11 cellular contexts compared by ENCODE assay signal in genomic region chrX:72526534-72527508, GRCh38. TPM values are rescaled to one million over a fixed set of nuclear protein-coding genes. Genes with fewer than 3 reads are reported as not detected.
DNase-seq lines count a peak whose midpoint lies in the region; ATAC-seq, FAIRE-seq and TF ChIP-seq lines count a peak whose summit lies in the region.
"Had no signal": no experiment of that assay in that cellular context is flagged by ENCODE, and none has a peak within 500 bp of the region (broad histone marks: within the 10 kb centered on the region; RNA-seq: fewer than 3 reads in every experiment).

No MANE protein-coding gene starts in this region.

- no peaks in the 10 kb centered on the region for H3K9me2 ChIP-seq in PC-3 (replicated peaks; ENCODE audit: low read length)

- FAIRE-seq in H54 (lab: Jason Lieb, UNC), result no peak

- no peaks in the 10 kb centered on the region for H4K20me1 ChIP-seq in PC-3 (ENCODE audit: low read length)

- ATAC-seq in HG02642 (IDR thresholded peaks at IDR 0.05; ENCODE audit: poor library complexity, unreplicated experiment) (peak; percentile 54), PC-3 (no peak)
- ATAC-seq: stimulated activated memory B cell treated with anti-CD40 and anti-IgM and Interleukin-4, amounts not matched to agents 10 μg/mL and 1 μg/mL and 100 μg/mL, for 72 hours had no signal

- no peak for TF ChIP-seq POLR2A in H54 (IDR thresholded peaks at IDR 0.05; ENCODE audit: low read depth, low read length)

- in situ Hi-C loops in ACHN (cut with HindIII; ENCODE audit: low pct_ligation_motif_present, low pct_unique_long_range_greater_than_20kb, low sequenced_read_pairs), result no loop called here

- CTCF ChIA-PET in PC-3 (lab: Charles Lee), result no interaction called here

- H3K4me1 ChIP-seq in PC-3 (ENCODE audit: insufficient read depth, low read length), result no peaks in the 10 kb centered on the region
- H3K4me1 ChIP-seq: BE2C had no signal

- H3K79me2 ChIP-seq in PC-3 (ENCODE audit: low read length), result no peaks in the 10 kb centered on the region

- H3K27me3 ChIP-seq in PC-3 (ENCODE audit: low read length), result no peaks in the 10 kb centered on the region
- H3K27me3 ChIP-seq: BE2C had no signal

- DNase-seq in Daoy (ENCODE audit: low read depth) (peak; percentile 14), SIG-M5 treated with dmso at 0.1 percent for 504 hours (lab: John Stamatoyannopoulos, UW; ENCODE audit: unreplicated experiment) (peak; percentile 79), fibroblast of pulmonary artery (ENCODE audit: low read depth) (peak; percentile 51), PC-3 (no peak), DMS114 treated with DMSO at 0.1 percent for 48 hours (lab: John Stamatoyannopoulos, UW; ENCODE audit: unreplicated experiment) (no peak), H54 (ENCODE audit: insufficient read length, low spot score) (no peak), ACHN (no peak)
- DNase-seq: BE2C, NCI-H82 had no signal

- POLR2A ChIA-PET in PC-3 (lab: Charles Lee; ENCODE audit: unreplicated experiment), result no interaction called here

- no peak overlapping the region for H3K4me3 ChIP-seq in fibroblast of pulmonary artery (replicated peaks; ENCODE audit: low read depth, low read length)
- no peak overlapping the region for H3K4me3 ChIP-seq in PC-3 (ENCODE audit: low read length)

- no peak overlapping the region for H2AFZ ChIP-seq in PC-3 (ENCODE audit: low read length)

- H3K9me3 ChIP-seq in PC-3 (ENCODE audit: low read length), result no peaks in the 10 kb centered on the region
- H3K9me3 ChIP-seq: BE2C had no signal

- H3K9ac ChIP-seq in PC-3 (ENCODE audit: low read length), result no peak overlapping the region

- H3K36me3 ChIP-seq in PC-3 (ENCODE audit: low read depth, low read length), result no peaks in the 10 kb centered on the region
- H3K36me3 ChIP-seq: BE2C had no signal

- no peak overlapping the region for H3K27ac ChIP-seq in PC-3 (ENCODE audit: low read length)

- no TSS peak for BruUV-seq in PC-3 (replicated peaks; lab: Mats Ljungman, UMichigan)

- intact Hi-C loops in PC-3 (cut with micrococcal nuclease), result no loop called here

- no peak for TF ChIP-seq CTCF in fibroblast of pulmonary artery (IDR thresholded peaks at IDR 0.05; ENCODE audit: low read length, missing control alignments)
- no peak for TF ChIP-seq CTCF in PC-3 (conservative IDR thresholded peaks at IDR 0.05; ENCODE audit: low read depth, low read length)

- no peak overlapping the region for H3K4me2 ChIP-seq in PC-3 (ENCODE audit: low read length)

- no peaks in the 10 kb centered on the region for H3F3A ChIP-seq in PC-3 (ENCODE audit: low read length, unreplicated experiment)

RNA-seq across cellular contexts. Expression of gene HDAC8, which starts 45.8 kb away (rescaled TPM):
- 20.5 and 34.8 TPM in 2 replicates for total RNA-seq in Daoy (2014; rRNA removed; shearing (Covaris generic))
- total RNA-seq in PC-3 (2014; rRNA removed), result 28.5 and 40.5 TPM in 2 replicates

Comparison
In these comparisons a context has a peak if more than half of its experiments do, and no peak if none do; other contexts are left out.
1. DNase-seq: peak in Daoy (single experiment), SIG-M5 treated with dmso at 0.1 percent for 504 hours (single experiment) and fibroblast of pulmonary artery (single experiment); none in PC-3 (single experiment), DMS114 treated with DMSO at 0.1 percent for 48 hours (single experiment), H54 (single experiment) and ACHN (single experiment).